In genomic region chr1:73827283-73827682, GRCh38 we compare ENCODE assay signal across 5 cellular contexts.
DNase-seq lines count a peak whose midpoint lies in the region; ATAC-seq, FAIRE-seq and TF ChIP-seq lines count a peak whose summit lies in the region.
"Not testable (repeated sequence)": the region's sequence is repeated elsewhere in the genome, so short reads cannot be mapped to it uniquely, and the experiment has no call there.

No MANE protein-coding gene starts in this region.

- TF ChIP-seq EP300 in GM12878 (IDR thresholded peaks at IDR 0.05; ENCODE audit: borderline replicate concordance in 1 of 2, control insufficient read depth in 1 of 2, low read depth in 2 of 2, low read length in 2 of 2); K562 (IDR thresholded peaks at IDR 0.05; ENCODE audit: low read length); HepG2 (IDR thresholded peaks at IDR 0.05; ENCODE audit: low read depth in 2 of 2, low read length in 2 of 2); HepG2 (CRISPR knock-in tag; IDR thresholded peaks at IDR 0.05; ENCODE audit: borderline replicate concordance): not testable (repeated sequence)

- not testable (repeated sequence) for TF ChIP-seq POLR2A in GM12878 (IDR thresholded peaks at IDR 0.05; ENCODE audit: low read depth, low read length); K562 (conservative IDR thresholded peaks at IDR 0.05); HepG2 (IDR thresholded peaks at IDR 0.05; ENCODE audit: insufficient read depth in 1 of 2, low read depth in 2 of 2, low read length in 2 of 2)

- 38% methylated on average over 3 of the region's 3 CpGs for WGBS in GM12878 (ENCODE audit: insufficient coverage, insufficient replicate concordance, low lambda C conversion rate, missing lambda C conversion rate)
- WGBS in K562 (ENCODE audit: insufficient coverage, low coverage, missing lambda C conversion rate), result 0% methylated on average over 3 of the region's 3 CpGs
- 2% methylated on average over 3 of the region's 3 CpGs for WGBS in HepG2 (ENCODE audit: low lambda C conversion rate)

- FAIRE-seq in A204.1 (lab: Jason Lieb, UNC), result peak; percentile 14
- FAIRE-seq in GM12878 (lab: Jason Lieb, UNC); K562 (lab: Jason Lieb, UNC); HepG2 (lab: Jason Lieb, UNC): not testable (repeated sequence)

- not testable (repeated sequence) for H2AFZ ChIP-seq in GM12878 (ENCODE audit: control insufficient read depth, low read depth, low read length); K562 (ENCODE audit: low read depth, low read length); HepG2 (ENCODE audit: low read length)

- not testable (repeated sequence) for TF ChIP-seq CTCF in HEK293 (tag by site-specific recombination; IDR thresholded peaks at IDR 0.05); GM12878 (IDR thresholded peaks at IDR 0.05 in 2 of 3, conservative IDR thresholded peaks at IDR 0.05 in 1 of 3; ENCODE audit: control insufficient read depth in 2 of 3, extremely low read depth in 1 of 3, insufficient read depth in 1 of 3, low read depth in 3 of 3, low read length in 3 of 3); K562 (IDR thresholded peaks at IDR 0.05 in 2 of 3, conservative IDR thresholded peaks at IDR 0.05 in 1 of 3; ENCODE audit: insufficient read depth in 2 of 3, low read depth in 1 of 3, low read length in 3 of 3); HepG2 (CRISPR knock-in tag; IDR thresholded peaks at IDR 0.05)

- H4K20me1 ChIP-seq in GM12878 (ENCODE audit: control insufficient read depth, insufficient read depth); K562 (replicated peaks; ENCODE audit: control insufficient read depth, insufficient read depth, low read length); HepG2 (ENCODE audit: insufficient read depth, low read length): not testable (repeated sequence)

- H3K4me1 ChIP-seq in HEK293 (ENCODE audit: control insufficient read depth, insufficient read depth, low read length); GM12878 (ENCODE audit: control insufficient read depth, insufficient read depth, low read length); K562 (replicated peaks in 1 of 2; ENCODE audit: control insufficient read depth in 2 of 2, insufficient read depth in 2 of 2, low read length in 2 of 2); HepG2 (ENCODE audit: insufficient read depth, low read length): not testable (repeated sequence)

- not testable (repeated sequence) for H3K9me1 ChIP-seq in K562 (ENCODE audit: control insufficient read depth, insufficient read depth, low read length)

- not testable (repeated sequence) for ATAC-seq in GM12878, K562, HepG2

- H3K4me3 ChIP-seq in HEK293 (ENCODE audit: low read depth, low read length); GM12878; K562; HepG2 (replicated peaks in 1 of 3; ENCODE audit: insufficient read depth in 1 of 3, low read depth in 2 of 3, low read length in 3 of 3): not testable (repeated sequence)

- POLR2A ChIA-PET in HEK293 (lab: Yijun Ruan, JAX); GM12878 (lab: Charles Lee); K562 (lab: Yijun Ruan, JAX); HepG2 (lab: Yijun Ruan, JAX): not testable (repeated sequence)

- not testable (repeated sequence) for H3K9me3 ChIP-seq in HEK293 (ENCODE audit: control insufficient read depth, insufficient read depth, low read depth, low read length); GM12878 (replicated peaks; ENCODE audit: control insufficient read depth, insufficient read depth, low read length); K562 (replicated peaks; ENCODE audit: control insufficient read depth, insufficient read depth, low read depth, low read length)
- peaks cover 13% of the 10 kb centered on the region for H3K9me3 ChIP-seq in HepG2 (ENCODE audit: low read length)

- not testable (repeated sequence) for H3K27ac ChIP-seq in HEK293 (ENCODE audit: extremely low read depth, low read depth, low read length); GM12878 (ENCODE audit: control insufficient read depth, insufficient read depth); K562 (ENCODE audit: extremely low read depth, low read depth, low read length); HepG2 (ENCODE audit: extremely low read length, insufficient read depth, low read length)

- TF ChIP-seq RAD21 in GM12878 (IDR thresholded peaks at IDR 0.05; ENCODE audit: insufficient read depth, low read depth, low read length); K562 (CRISPR knock-in tag; conservative IDR thresholded peaks at IDR 0.05 in 1 of 2, IDR thresholded peaks at IDR 0.05 in 1 of 2); HepG2 (CRISPR knock-in tag; IDR thresholded peaks at IDR 0.05): not testable (repeated sequence)

- not testable (repeated sequence) for H3K4me2 ChIP-seq in GM12878 (ENCODE audit: control insufficient read depth, insufficient read depth); K562 (ENCODE audit: insufficient read depth, low read length); HepG2 (ENCODE audit: low read depth, low read length)

- H3K27me3 ChIP-seq in GM12878 (replicated peaks in 1 of 2; ENCODE audit: control insufficient read depth in 2 of 2, insufficient read depth in 2 of 2, low read length in 1 of 2); K562 (ENCODE audit: control insufficient read depth in 2 of 2, insufficient read depth in 2 of 2, low read length in 2 of 2); HepG2 (ENCODE audit: control insufficient read depth in 1 of 2, insufficient read depth in 2 of 2, low read length in 2 of 2): not testable (repeated sequence)

- intact Hi-C loops in GM12878 (cut with micrococcal nuclease; ENCODE audit: unreplicated experiment); K562 (cut with micrococcal nuclease); HepG2 (cut with micrococcal nuclease; ENCODE audit: unreplicated experiment): not testable (repeated sequence)

- not testable (repeated sequence) for DNase-seq in GM12878 (ENCODE audit: low read depth, low spot score); K562 (ENCODE audit: extremely low read depth in 1 of 4, low spot score in 3 of 4); HepG2 (ENCODE audit: low spot score)

- CTCF ChIA-PET in HEK293 (lab: Yijun Ruan, JAX); GM12878 (lab: Yijun Ruan, JAX); K562 (lab: Yijun Ruan, JAX; ENCODE audit: low intra/inter-chr PET ratio); HepG2 (lab: Yijun Ruan, JAX; ENCODE audit: low intra/inter-chr PET ratio, low total read pairs): not testable (repeated sequence)

- not testable (repeated sequence) for BruUV-seq in GM12878 (replicated peaks; lab: Mats Ljungman, UMichigan); K562 (replicated peaks; lab: Mats Ljungman, UMichigan); HepG2 (replicated peaks; lab: Mats Ljungman, UMichigan)

- H3K79me2 ChIP-seq in GM12878 (ENCODE audit: control insufficient read depth, insufficient read depth, low read length); K562 (ENCODE audit: control insufficient read depth, insufficient read depth, low read length); HepG2 (ENCODE audit: insufficient read depth, low read length): not testable (repeated sequence)

- in situ Hi-C loops in GM12878 (cut with MboI), result loop anchor here (25.0 kb wide), 1 partner anchor 635 kb away; no protein-coding TSS in a partner anchor
- in situ Hi-C loops in K562 (cut with MboI), result not testable (repeated sequence)
- in situ Hi-C loops in HepG2 (cut with HindIII; ENCODE audit: extremely low pct_ligation_motif_present, low pct_unique_long_range_greater_than_20kb), result loop anchor here (25.0 kb wide), 2 partner anchors 635 to 860 kb away; no protein-coding TSS in a partner anchor

- H3K9ac ChIP-seq in GM12878 (ENCODE audit: control insufficient read depth, insufficient read depth, low read length); K562 (ENCODE audit: insufficient read depth in 1 of 2, low read depth in 2 of 2, low read length in 2 of 2); HepG2 (ENCODE audit: insufficient read depth, low read depth, low read length): not testable (repeated sequence)

- H3K36me3 ChIP-seq in HEK293 (ENCODE audit: control insufficient read depth in 2 of 2, insufficient read depth in 1 of 2, low read length in 2 of 2); GM12878 (ENCODE audit: control insufficient read depth in 2 of 2, insufficient read depth in 2 of 2, low read length in 1 of 2); K562 (ENCODE audit: control insufficient read depth, insufficient read depth, low read length); HepG2 (replicated peaks in 1 of 2; ENCODE audit: control insufficient read depth in 1 of 2, insufficient read depth in 2 of 2, low read length in 2 of 2): not testable (repeated sequence)

- SMC1A ChIA-PET in GM12878 (lab: Charles Lee; ENCODE audit: uncharacterized antibody, unreplicated experiment), result interaction anchor here (1.3 kb wide), 1 partner anchor 12 kb away, joined by 3 read pairs; no protein-coding TSS in a partner anchor

- RAD21 ChIA-PET in GM12878 (lab: Charles Lee; ENCODE audit: unreplicated experiment), result not testable (repeated sequence)

TF ChIP-seq in GM12878, 131 proteins besides CTCF, POLR2A, EP300 and RAD21:
- peak; percentile 46; the same call in 1 of the 2 replicates for TF ChIP-seq ATF7 (IDR thresholded peaks at IDR 0.05; ENCODE audit: low read depth)
TF ChIP-seq in GM12878: peak in this region for 1; not testable (repeated sequence) for 130.

TF ChIP-seq in HepG2, 621 proteins besides CTCF, POLR2A, EP300 and RAD21:
- TF ChIP-seq CREB1 (IDR thresholded peaks at IDR 0.05) (peak; percentile 10; the same call in 1 of the 2 replicates), ATF7 (IDR thresholded peaks at IDR 0.05) (peak; percentile 95)
- TF ChIP-seq CREB1, ATF7 (CRISPR knock-in tag; IDR thresholded peaks at IDR 0.05): not testable (repeated sequence)
